9 cellular contexts compared by ENCODE assay signal in genomic region chrX:56211701-56212100, GRCh38. TPM values are rescaled to one million over a fixed set of nuclear protein-coding genes. Genes with fewer than 3 reads are reported as not detected.
"Had no signal": no experiment of that assay in that cellular context is flagged by ENCODE, and none has a peak within 500 bp of the region (broad histone marks: within the 10 kb centered on the region; RNA-seq: fewer than 3 reads in every experiment).

No MANE protein-coding gene starts in this region.

- DNase-seq: GDM1, GF-D8 had no signal

- ATAC-seq: GM12878 had no signal

- FAIRE-seq: G401.6, GM12878, GM12891, GM12892, GM18507, GM19239 had no signal

- H3K4me3 ChIP-seq: GM12878 had no signal

RNA-seq across cellular contexts. Expression of gene KLF8, which starts 20.5 kb away (rescaled TPM):
- total RNA-seq: G401 had no signal
